15 cellular contexts compared by ENCODE assay signal in genomic region chr1:59135761-59136255, GRCh38.
"Had no signal": no experiment of that assay in that cellular context is flagged by ENCODE, and none has a peak within 500 bp of the region (broad histone marks: within the 10 kb centered on the region; RNA-seq: fewer than 3 reads in every experiment).

No MANE protein-coding gene starts in this region.

- H3K27ac ChIP-seq: heart left ventricle, sigmoid colon, tibial artery, upper lobe of right lung, vagina had no signal

- H3K4me1 Mint-ChIP-seq: central memory CD8-positive, alpha-beta T cell had no signal

- H3K9me3 Mint-ChIP-seq: central memory CD8-positive, alpha-beta T cell; stimulated activated memory B cell treated with anti-CD40 and anti-IgM and Interleukin-4, amounts not matched to agents 10 μg/mL and 1 μg/mL and 100 μg/mL, for 72 hours; stimulated activated naive CD8-positive, alpha-beta T cell treated with anti-CD3 and anti-CD28 coated beads, Interleukin-15, Interleukin-2, amounts not matched to agents 100 ng/mL and 50 ng/mL, for 24 hours had no signal

- H3K9me3 ChIP-seq: heart left ventricle, sigmoid colon, tibial artery, upper lobe of right lung, vagina had no signal

- H3K36me3 ChIP-seq: heart left ventricle, sigmoid colon, tibial artery, upper lobe of right lung, vagina had no signal

- H3K27me3 Mint-ChIP-seq: central memory CD8-positive, alpha-beta T cell; stimulated activated memory B cell treated with anti-CD40 and anti-IgM and Interleukin-4, amounts not matched to agents 10 μg/mL and 1 μg/mL and 100 μg/mL, for 72 hours; stimulated activated naive CD8-positive, alpha-beta T cell treated with anti-CD3 and anti-CD28 coated beads, Interleukin-15, Interleukin-2, amounts not matched to agents 100 ng/mL and 50 ng/mL, for 24 hours had no signal

- H3K36me3 Mint-ChIP-seq: natural killer cell treated with Interleukin-12 subunit alpha and Interleukin-12 subunit beta and Interleukin-15 and Interleukin-18, amount 100 ng/mL, for 72 hours; stimulated activated memory B cell treated with anti-CD40 and anti-IgM and Interleukin-4, amounts not matched to agents 10 μg/mL and 1 μg/mL and 100 μg/mL, for 72 hours had no signal

- H3K27ac Mint-ChIP-seq: natural killer cell treated with Interleukin-12 subunit alpha and Interleukin-12 subunit beta and Interleukin-15 and Interleukin-18, amount 100 ng/mL, for 72 hours; stimulated activated memory B cell treated with anti-CD40 and anti-IgM and Interleukin-4, amounts not matched to agents 10 μg/mL and 1 μg/mL and 100 μg/mL, for 72 hours; stimulated activated naive CD8-positive, alpha-beta T cell treated with anti-CD3 and anti-CD28 coated beads, Interleukin-15, Interleukin-2, amounts not matched to agents 100 ng/mL and 50 ng/mL, for 24 hours had no signal

- H3K27me3 ChIP-seq: heart left ventricle, sigmoid colon, tibial artery, upper lobe of right lung, vagina had no signal

- H3K4me1 ChIP-seq: sigmoid colon had no signal

- H3K4me3 Mint-ChIP-seq: central memory CD8-positive, alpha-beta T cell; natural killer cell treated with Interleukin-12 subunit alpha and Interleukin-12 subunit beta and Interleukin-15 and Interleukin-18, amount 100 ng/mL, for 72 hours; stimulated activated memory B cell treated with anti-CD40 and anti-IgM and Interleukin-4, amounts not matched to agents 10 μg/mL and 1 μg/mL and 100 μg/mL, for 72 hours; stimulated activated naive CD8-positive, alpha-beta T cell treated with anti-CD3 and anti-CD28 coated beads, Interleukin-15, Interleukin-2, amounts not matched to agents 100 ng/mL and 50 ng/mL, for 24 hours had no signal

- H3K4me3 ChIP-seq: heart left ventricle, sigmoid colon, tibial artery, upper lobe of right lung, vagina had no signal

- DNase-seq: cortex of kidney; foreskin melanocyte; heart left ventricle; hippocampal formation; kidney glomerular epithelial cell; occipital lobe; sigmoid colon; stimulated activated CD4-positive, alpha-beta T cell treated with anti-CD3 and anti-CD28 coated beads, Interleukin-4, amount 100 ng/mL, for 1 hour; tibial artery; upper lobe of right lung had no signal
